1 cellular context compared by ENCODE assay signal in genomic region chr7:100157069-100157333, GRCh38.
TF ChIP-seq lines count a peak whose summit lies in the region.

No MANE protein-coding gene starts in this region.

TF ChIP-seq in K562, 482 proteins besides CTCF, POLR2A, EP300 and RAD21:
- TF ChIP-seq HNRNPUL1 (IDR thresholded peaks at IDR 0.05; ENCODE audit: low read length), result no peak
- TF ChIP-seq ZNF3 (CRISPR knock-in tag; IDR thresholded peaks at IDR 0.05), result no peak
- no peak for TF ChIP-seq STAT6 (CRISPR knock-in tag; IDR thresholded peaks at IDR 0.05)
- TF ChIP-seq PURB (CRISPR knock-in tag; IDR thresholded peaks at IDR 0.05; ENCODE audit: low read depth), result no peak
- no peak for TF ChIP-seq NR3C1 (CRISPR knock-in tag; IDR thresholded peaks at IDR 0.05)
- no peak for TF ChIP-seq RBM15 (IDR thresholded peaks at IDR 0.05; ENCODE audit: insufficient read depth, low read length)
- no peak for TF ChIP-seq GABPB2 (CRISPR knock-in tag; conservative IDR thresholded peaks at IDR 0.05)
- TF ChIP-seq DLX4 (CRISPR knock-in tag; IDR thresholded peaks at IDR 0.05), result no peak
- TF ChIP-seq TSC22D4 (tag; IDR thresholded peaks at IDR 0.05), result no peak
